In genomic region chr2:24816884-24817283, GRCh38 we compare ENCODE assay signal across 16 cellular contexts. TPM values are rescaled to one million over a fixed set of nuclear protein-coding genes. Genes with fewer than 3 reads are reported as not detected.
DNase-seq lines count a peak whose midpoint lies in the region; ATAC-seq and TF ChIP-seq lines count a peak whose summit lies in the region.
"Had no signal": no experiment of that assay in that cellular context is flagged by ENCODE, and none has a peak within 500 bp of the region (broad histone marks: within the 10 kb centered on the region; RNA-seq: fewer than 3 reads in every experiment).

No MANE protein-coding gene starts in this region.

- TF ChIP-seq RAD21 in SK-N-SH (IDR thresholded peaks at IDR 0.05; ENCODE audit: low read length) = no peak

- ATAC-seq in GM21529 (IDR thresholded peaks at IDR 0.05; ENCODE audit: unreplicated experiment) = no peak

- H3K4me1 ChIP-seq in mammary epithelial cell (ENCODE audit: insufficient read depth, low read length) (no peaks in the 10 kb centered on the region), SK-N-SH (ENCODE audit: control insufficient read depth in 1 of 2, insufficient read depth in 2 of 2, low read depth in 1 of 2, low read length in 1 of 2) (peaks cover 4 to 15% of the 10 kb centered on the region in 2 experiments; a peak in 2 of 4 replicates), smooth muscle cell (ENCODE audit: low read depth) (peaks cover 4% of the 10 kb centered on the region)

- no peak overlapping the region for H2AFZ ChIP-seq in mammary epithelial cell (ENCODE audit: low read depth, low read length)
- no peak overlapping the region; the same call in 1 of the 2 replicates for H2AFZ ChIP-seq in SK-N-SH (ENCODE audit: low read depth)
- no peak overlapping the region for H2AFZ ChIP-seq in smooth muscle cell (ENCODE audit: low read depth)

- H3K9ac ChIP-seq in mammary epithelial cell (ENCODE audit: insufficient read depth, low read length) = no peak overlapping the region
- peak overlapping the region; percentile 5; the same call in 1 of the 2 replicates for H3K9ac ChIP-seq in SK-N-SH
- no peak overlapping the region for H3K9ac ChIP-seq in smooth muscle cell (ENCODE audit: low read depth)

- in situ Hi-C loops in mammary epithelial cell (cut with MboI; ENCODE audit: low sequenced_read_pairs in 2 of 2) = no loop called here

- no peak for TF ChIP-seq CTCF in MCF 10A (IDR thresholded peaks at IDR 0.05; ENCODE audit: unreplicated experiment)
- TF ChIP-seq CTCF in mammary epithelial cell (conservative IDR thresholded peaks at IDR 0.05 in 1 of 2, IDR thresholded peaks at IDR 0.05 in 1 of 2; ENCODE audit: extremely low read depth in 1 of 2, insufficient read depth in 1 of 2, low read depth in 1 of 2, low read length in 2 of 2) = no peak
- TF ChIP-seq CTCF in SK-N-SH (IDR thresholded peaks at IDR 0.05) = no peak
- TF ChIP-seq CTCF in fibroblast of the aortic adventitia (IDR thresholded peaks at IDR 0.05; ENCODE audit: insufficient read depth, low read length) = no peak
- TF ChIP-seq CTCF in smooth muscle cell (IDR thresholded peaks at IDR 0.05; ENCODE audit: borderline replicate concordance, insufficient read depth, poor library complexity, severe bottlenecking) = no peak

- no peak overlapping the region for H3K4me3 Mint-ChIP-seq in MCF 10A (ENCODE audit: unreplicated experiment)

- no peak overlapping the region for H3K27ac ChIP-seq in mammary epithelial cell (ENCODE audit: insufficient read depth, low read depth, low read length)
- peak overlapping the region in 1 of 2 experiments; percentile 71; a peak in 3 of 4 replicates for H3K27ac ChIP-seq in SK-N-SH (ENCODE audit: low read depth in 2 of 2, low read length in 1 of 2)
- peak overlapping the region; percentile 68 for H3K27ac ChIP-seq in smooth muscle cell (ENCODE audit: low read depth)

- CTCF ChIA-PET in MCF 10A (lab: Yijun Ruan, JAX) = no interaction called here
- CTCF ChIA-PET in mammary epithelial cell (lab: Charles Lee; ENCODE audit: low non-redundant PET) = no interaction called here
- CTCF ChIA-PET in SK-N-SH (lab: Yijun Ruan, JAX) = interaction anchor here (0.8 to 12.4 kb wide), 2 partner anchors 10 to 18 kb away, joined by 3 to 132 read pairs; no protein-coding TSS in a partner anchor

- H3K36me3 Mint-ChIP-seq in MCF 10A (ENCODE audit: insufficient read depth, unreplicated experiment) = peaks cover 50% of the 10 kb centered on the region

- POLR2A ChIA-PET in MCF 10A (lab: Yijun Ruan, JAX) (no interaction called here), SK-N-SH (lab: Yijun Ruan, JAX) (interaction anchor here (0.6 kb wide), 1 partner anchor 868 kb away, joined by 3 read pairs; no protein-coding TSS in a partner anchor)

- H3K9me3 Mint-ChIP-seq in MCF 10A (ENCODE audit: unreplicated experiment) = no peaks in the 10 kb centered on the region

- H3K4me1 Mint-ChIP-seq in MCF 10A (ENCODE audit: insufficient read depth, unreplicated experiment) = no peaks in the 10 kb centered on the region

- no peaks in the 10 kb centered on the region for H3K27me3 Mint-ChIP-seq in MCF 10A (ENCODE audit: insufficient read depth, unreplicated experiment)

- 74% methylated on average over 4 of the region's 4 CpGs for WGBS in mammary epithelial cell (ENCODE audit: low coverage, missing lambda C conversion rate)
- 30% methylated on average over 4 of the region's 4 CpGs for WGBS in SK-N-SH (ENCODE audit: low lambda C conversion rate)
- 30% methylated on average over 4 of the region's 4 CpGs for WGBS in smooth muscle cell (ENCODE audit: low lambda C conversion rate)

- H3K36me3 ChIP-seq in mammary epithelial cell (ENCODE audit: insufficient read depth, low read length) (peaks cover 32% of the 10 kb centered on the region), SK-N-SH (replicated peaks in 1 of 2; ENCODE audit: control insufficient read depth in 1 of 2, insufficient read depth in 2 of 2, low read length in 1 of 2) (peaks cover 49 to 61% of the 10 kb centered on the region in 2 experiments), smooth muscle cell (ENCODE audit: low read depth) (no peaks in the 10 kb centered on the region)

- H3K4me2 ChIP-seq in mammary epithelial cell (ENCODE audit: insufficient read depth, low read depth, low read length) (no peak overlapping the region), SK-N-SH (peak overlapping the region; percentile 1), smooth muscle cell (peak overlapping the region; percentile 10)

- H3K27ac Mint-ChIP-seq in MCF 10A (ENCODE audit: low read depth, unreplicated experiment) = peak overlapping the region; percentile 10

- H3K9me2 ChIP-seq in SK-N-SH = no peaks in the 10 kb centered on the region

- no peak; a peak in 1 of 4 replicates for TF ChIP-seq EP300 in SK-N-SH (IDR thresholded peaks at IDR 0.05; ENCODE audit: borderline replicate concordance in 1 of 2, low read depth in 1 of 2, low read length in 1 of 2)

- H3F3A ChIP-seq in SK-N-SH (replicated peaks; ENCODE audit: insufficient read depth) (peaks cover 9% of the 10 kb centered on the region), smooth muscle cell (ENCODE audit: low read depth) (peaks cover 9% of the 10 kb centered on the region)

- intact Hi-C loops in MCF 10A (cut with micrococcal nuclease) = no loop called here
- intact Hi-C loops in mammary epithelial cell (cut with micrococcal nuclease) = no loop called here
- intact Hi-C loops in posterior vena cava (cut with DNase I) = no loop called here

- BruUV-seq in MCF 10A (replicated peaks; lab: Mats Ljungman, UMichigan) (no TSS peak), mammary epithelial cell (replicated peaks; lab: Mats Ljungman, UMichigan) (no TSS peak)

- H3K27me3 ChIP-seq in mammary epithelial cell (ENCODE audit: insufficient read depth, low read length) (no peaks in the 10 kb centered on the region), SK-N-SH (ENCODE audit: insufficient read depth) (no peaks in the 10 kb centered on the region), smooth muscle cell (ENCODE audit: low read depth) (no peaks in the 10 kb centered on the region)

- H3K79me2 ChIP-seq in mammary epithelial cell (ENCODE audit: insufficient read depth, low read length) = peaks cover 38% of the 10 kb centered on the region
- H3K79me2 ChIP-seq in SK-N-SH (ENCODE audit: insufficient read depth) = peaks cover 48% of the 10 kb centered on the region
- peaks cover 12% of the 10 kb centered on the region for H3K79me2 ChIP-seq in smooth muscle cell (ENCODE audit: low read depth)

- DNase-seq in MCF 10A (ENCODE audit: unreplicated experiment) = peak; percentile 44
- no peak for DNase-seq in mammary epithelial cell
- peak; percentile 21 for DNase-seq in SK-N-SH
- peak; percentile 91 for DNase-seq in fibroblast of the aortic adventitia (ENCODE audit: low read depth)
- DNase-seq in smooth muscle cell (lab: John Stamatoyannopoulos, UW; ENCODE audit: unreplicated experiment) = no peak
- DNase-seq in posterior vena cava (ENCODE audit: low spot score) = no peak
- DNase-seq in nucleus accumbens (lab: John Stamatoyannopoulos, UW) = no peak
- DNase-seq: AML-193; anterior cingulate cortex; H7; Karpas-422; kidney; NCI-H2107; occipital lobe; stimulated activated CD4-positive, alpha-beta T cell treated with anti-CD3 and anti-CD28 coated beads, Interleukin-4, amount 100 ng/mL, for 4 hours had no signal

- H3K4me3 ChIP-seq in mammary epithelial cell (replicated peaks in 1 of 3; ENCODE audit: insufficient read depth in 1 of 3, low read depth in 2 of 3, low read length in 3 of 3) = no peak overlapping the region
- no peak overlapping the region for H3K4me3 ChIP-seq in SK-N-SH (ENCODE audit: low read depth in 2 of 2, low read length in 1 of 2)
- no peak overlapping the region for H3K4me3 ChIP-seq in fibroblast of the aortic adventitia (ENCODE audit: low read depth, low read length)
- no peak overlapping the region for H3K4me3 ChIP-seq in smooth muscle cell

- no peaks in the 10 kb centered on the region for H3K9me3 ChIP-seq in mammary epithelial cell (replicated peaks; ENCODE audit: insufficient read depth, low read length)
- H3K9me3 ChIP-seq in SK-N-SH = no peaks in the 10 kb centered on the region
- no peaks in the 10 kb centered on the region for H3K9me3 ChIP-seq in smooth muscle cell (replicated peaks; ENCODE audit: low read depth)

- dilution Hi-C loops in mammary epithelial cell (cut with HindIII; ENCODE audit: low sequenced_read_pairs) = no loop called here

- H4K20me1 ChIP-seq in mammary epithelial cell (ENCODE audit: insufficient read depth, low read length) (no peaks in the 10 kb centered on the region), SK-N-SH (ENCODE audit: insufficient read depth) (no peaks in the 10 kb centered on the region), smooth muscle cell (ENCODE audit: low read depth) (no peaks in the 10 kb centered on the region)

TF ChIP-seq in SK-N-SH, 30 proteins besides CTCF, POLR2A, EP300 and RAD21 (continues in another document):
- TF ChIP-seq CHD2 (IDR thresholded peaks at IDR 0.05; ENCODE audit: low read length, partially characterized antibody) = no peak
- TF ChIP-seq JUND (IDR thresholded peaks at IDR 0.05) = peak; percentile 82
- TF ChIP-seq MAX (IDR thresholded peaks at IDR 0.05; ENCODE audit: low read depth) = 0 out of 2 replicates have a peak, but pooled peaks have one; percentile 29

RNA-seq across cellular contexts. Expression of gene CENPO, which starts 23.7 kb away (rescaled TPM):
- total RNA-seq in MCF 10A (2022) (10.6 and 14.9 TPM in 2 replicates), mammary epithelial cell (10 to 100 TPM in 1 of 2 donors, 1 to 10 TPM in 1; 7.2 to 27.7 TPM), fibroblast of the aortic adventitia (ENCODE audit: low replicate concordance) (5.5 and 35.3 TPM in 2 replicates), smooth muscle cell (14.1 and 14.7 TPM in 2 replicates), posterior vena cava (1 to 10 TPM; 2.6 to 3.9 TPM)
- polyA plus RNA-seq in mammary epithelial cell (24.4 TPM), SK-N-SH (2012; rRNA removed) (18.3 and 22.5 TPM in 2 replicates), smooth muscle cell (9.3 and 15.3 TPM in 2 replicates)
- polyA minus RNA-seq in mammary epithelial cell = 31.6 TPM
- 10.7 and 15.0 TPM in 2 replicates for polyA plus RNA-seq in SK-N-SH (2012; cell fraction: cytosol; rRNA removed)
- 30.2 and 35.8 TPM in 2 replicates for polyA plus RNA-seq in SK-N-SH (2012; cell fraction: nucleus; rRNA removed)

RNA-seq across cellular contexts. Expression of gene PTRHD1, which starts 23.7 kb away (rescaled TPM):
- total RNA-seq in MCF 10A (2022) (23.1 and 35.1 TPM in 2 replicates), mammary epithelial cell (10 to 100 TPM; 14.8 to 28.3 TPM), fibroblast of the aortic adventitia (ENCODE audit: low replicate concordance) (23.7 and 33.4 TPM in 2 replicates), smooth muscle cell (25.1 and 29.4 TPM in 2 replicates), posterior vena cava (10 to 100 TPM; 13.7 to 14.2 TPM)
- polyA plus RNA-seq in mammary epithelial cell (30.3 TPM), SK-N-SH (2012; rRNA removed) (65.6 and 74.4 TPM in 2 replicates), smooth muscle cell (32.5 and 38.7 TPM in 2 replicates)
- 4.1 TPM for polyA minus RNA-seq in mammary epithelial cell
- polyA plus RNA-seq in SK-N-SH (2012; cell fraction: cytosol; rRNA removed) = 48.7 and 60.6 TPM in 2 replicates
- polyA plus RNA-seq in SK-N-SH (2012; cell fraction: nucleus; rRNA removed) = 20.7 and 40.3 TPM in 2 replicates

Comparison
In these comparisons a context has a peak if more than half of its experiments do, and no peak if none do; other contexts are left out.
1. DNase-seq: peak in MCF 10A (single experiment), SK-N-SH (single experiment) and fibroblast of the aortic adventitia (single experiment); none in mammary epithelial cell (single experiment), smooth muscle cell (single experiment), posterior vena cava (single experiment) and nucleus accumbens (0 of 56).